ENCODE assay signal across 24 cellular contexts in genomic region chr22:38618682-38619081, GRCh38.
"Had no signal": no experiment of that assay in that cellular context is flagged by ENCODE, and none has a peak within 500 bp of the region (broad histone marks: within the 10 kb centered on the region; RNA-seq: fewer than 3 reads in every experiment).

No MANE protein-coding gene starts in this region.

- H3K36me3 ChIP-seq: esophagus squamous epithelium, left ventricle myocardium inferior, neutrophil, ovary, prostate gland, upper lobe of left lung had no signal

- H3K27ac ChIP-seq: esophagus squamous epithelium, left ventricle myocardium inferior, neutrophil, ovary, prostate gland, upper lobe of left lung, WERI-Rb-1 had no signal

- DNase-seq: activated CD8-positive, alpha-beta memory T cell treated with anti-CD3 and anti-CD28 coated beads for 24 hours; activated CD8-positive, alpha-beta memory T cell treated with anti-CD3 and anti-CD28 coated beads, Interleukin-2, amount 50 U/mL, for 4 hours; activated naive CD4-positive, alpha-beta T cell; activated naive CD8-positive, alpha-beta T cell treated with anti-CD3 and anti-CD28 coated beads for 36 hours; activated T-cell treated with anti-CD3 and anti-CD28 coated beads, Interleukin-2, amount 50 U/mL, for 24 hours; amniotic stem cell; caudate nucleus; effector memory CD4-positive, alpha-beta T cell; esophagus squamous epithelium; foreskin melanocyte; kidney glomerular epithelial cell; left ventricle myocardium inferior; ovary; stimulated activated CD4-positive, alpha-beta T cell treated with anti-CD3 and anti-CD28 coated beads, Interleukin-4, amount 100 ng/mL, for 24 hours; stimulated activated naive CD4-positive, alpha-beta T cell treated with Interleukin-2 at 50 U/mL for 16 hours; T-helper 1 cell; upper lobe of left lung; WERI-Rb-1 had no signal

- H3K9me3 Mint-ChIP-seq: activated T-helper 17 cell treated with anti-CD3 and anti-CD28 coated beads, Interleukin-2, amount 50 U/mL, for 72 hours; natural killer cell treated with Interleukin-12 subunit alpha and Interleukin-12 subunit beta and Interleukin-15 and Interleukin-18, amount 100 ng/mL, for 72 hours had no signal

- H3K4me1 Mint-ChIP-seq: activated naive CD8-positive, alpha-beta T cell treated with anti-CD3 and anti-CD28 coated beads for 36 hours; activated T-helper 17 cell treated with anti-CD3 and anti-CD28 coated beads, Interleukin-2, amount 50 U/mL, for 72 hours had no signal

- FAIRE-seq: endothelial cell of umbilical vein, TTC549 had no signal

- H3K27me3 Mint-ChIP-seq: activated naive CD8-positive, alpha-beta T cell treated with anti-CD3 and anti-CD28 coated beads for 36 hours had no signal

- H3K4me3 ChIP-seq: esophagus squamous epithelium, left ventricle myocardium inferior, ovary, prostate gland, upper lobe of left lung had no signal

- H3K4me3 Mint-ChIP-seq: activated naive CD8-positive, alpha-beta T cell treated with anti-CD3 and anti-CD28 coated beads for 36 hours; activated T-cell treated with anti-CD3 and anti-CD28 coated beads, Interleukin-2, amount 50 U/mL, for 24 hours; activated T-helper 17 cell treated with anti-CD3 and anti-CD28 coated beads, Interleukin-2, amount 50 U/mL, for 72 hours; natural killer cell treated with Interleukin-12 subunit alpha and Interleukin-12 subunit beta and Interleukin-15 and Interleukin-18, amount 100 ng/mL, for 72 hours had no signal

- H3K27ac Mint-ChIP-seq: activated naive CD8-positive, alpha-beta T cell treated with anti-CD3 and anti-CD28 coated beads for 36 hours; activated T-cell treated with anti-CD3 and anti-CD28 coated beads, Interleukin-2, amount 50 U/mL, for 24 hours; activated T-helper 17 cell treated with anti-CD3 and anti-CD28 coated beads, Interleukin-2, amount 50 U/mL, for 72 hours; natural killer cell treated with Interleukin-12 subunit alpha and Interleukin-12 subunit beta and Interleukin-15 and Interleukin-18, amount 100 ng/mL, for 72 hours had no signal

- H3K27me3 ChIP-seq: esophagus squamous epithelium, neutrophil, ovary, upper lobe of left lung had no signal

- ATAC-seq: activated T-helper 17 cell treated with anti-CD3 and anti-CD28 coated beads, Interleukin-2, amount 50 U/mL, for 72 hours; natural killer cell treated with Interleukin-12 subunit alpha and Interleukin-12 subunit beta and Interleukin-15 and Interleukin-18, amount 100 ng/mL, for 72 hours had no signal

- H3K4me1 ChIP-seq: prostate gland, upper lobe of left lung had no signal

- H3K9me3 ChIP-seq: neutrophil, ovary, prostate gland, upper lobe of left lung had no signal
